1 cellular context compared by ENCODE assay signal in the genomic region with DNA sequence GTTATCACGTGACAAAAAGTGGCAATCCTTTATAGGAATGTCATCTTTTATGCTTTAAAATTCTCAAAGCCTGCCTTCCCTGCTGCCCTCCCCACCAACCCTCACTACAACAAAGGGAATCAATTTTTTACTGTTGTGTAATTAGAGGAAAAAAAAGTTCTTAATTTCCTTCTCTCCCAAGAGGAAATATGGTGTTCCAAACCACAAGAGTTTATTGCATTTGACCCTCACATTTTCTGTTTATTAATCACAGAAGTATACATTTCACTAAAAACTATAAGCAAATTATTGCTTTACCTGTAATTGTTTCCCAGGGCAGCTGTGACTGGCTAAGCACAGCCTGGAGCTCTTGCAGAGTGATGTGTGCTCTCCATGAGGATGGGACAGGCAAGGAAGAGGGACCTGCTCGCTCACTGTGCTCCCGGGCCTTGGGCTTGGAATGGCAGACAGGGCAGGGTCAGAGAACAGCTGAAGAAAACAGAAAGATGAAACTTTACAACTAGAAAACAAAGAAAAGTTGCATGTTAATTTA.
TF ChIP-seq lines count a peak whose summit lies in the region.

No MANE protein-coding gene starts in this region.

TF ChIP-seq in GM23338, 12 proteins besides CTCF, POLR2A, EP300 and RAD21 (continued from another document):
- TF ChIP-seq EZH2phosphoT487 (IDR thresholded peaks at IDR 0.05; ENCODE audit: unreplicated experiment) (no peak), NANOG (IDR thresholded peaks at IDR 0.05; ENCODE audit: borderline replicate concordance) (no peak), ZNF114 (CRISPR knock-in tag; IDR thresholded peaks at IDR 0.05) (no peak), CREB1 (CRISPR knock-in tag; IDR thresholded peaks at IDR 0.05; ENCODE audit: low read depth) (no peak)
- TF ChIP-seq, protein P1, sequence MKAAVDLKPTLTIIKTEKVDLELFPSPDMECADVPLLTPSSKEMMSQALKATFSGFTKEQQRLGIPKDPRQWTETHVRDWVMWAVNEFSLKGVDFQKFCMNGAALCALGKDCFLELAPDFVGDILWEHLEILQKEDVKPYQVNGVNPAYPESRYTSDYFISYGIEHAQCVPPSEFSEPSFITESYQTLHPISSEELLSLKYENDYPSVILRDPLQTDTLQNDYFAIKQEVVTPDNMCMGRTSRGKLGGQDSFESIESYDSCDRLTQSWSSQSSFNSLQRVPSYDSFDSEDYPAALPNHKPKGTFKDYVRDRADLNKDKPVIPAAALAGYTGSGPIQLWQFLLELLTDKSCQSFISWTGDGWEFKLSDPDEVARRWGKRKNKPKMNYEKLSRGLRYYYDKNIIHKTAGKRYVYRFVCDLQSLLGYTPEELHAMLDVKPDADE (IDR thresholded peaks at IDR 0.05), result no peak
- TF ChIP-seq, protein P2, sequence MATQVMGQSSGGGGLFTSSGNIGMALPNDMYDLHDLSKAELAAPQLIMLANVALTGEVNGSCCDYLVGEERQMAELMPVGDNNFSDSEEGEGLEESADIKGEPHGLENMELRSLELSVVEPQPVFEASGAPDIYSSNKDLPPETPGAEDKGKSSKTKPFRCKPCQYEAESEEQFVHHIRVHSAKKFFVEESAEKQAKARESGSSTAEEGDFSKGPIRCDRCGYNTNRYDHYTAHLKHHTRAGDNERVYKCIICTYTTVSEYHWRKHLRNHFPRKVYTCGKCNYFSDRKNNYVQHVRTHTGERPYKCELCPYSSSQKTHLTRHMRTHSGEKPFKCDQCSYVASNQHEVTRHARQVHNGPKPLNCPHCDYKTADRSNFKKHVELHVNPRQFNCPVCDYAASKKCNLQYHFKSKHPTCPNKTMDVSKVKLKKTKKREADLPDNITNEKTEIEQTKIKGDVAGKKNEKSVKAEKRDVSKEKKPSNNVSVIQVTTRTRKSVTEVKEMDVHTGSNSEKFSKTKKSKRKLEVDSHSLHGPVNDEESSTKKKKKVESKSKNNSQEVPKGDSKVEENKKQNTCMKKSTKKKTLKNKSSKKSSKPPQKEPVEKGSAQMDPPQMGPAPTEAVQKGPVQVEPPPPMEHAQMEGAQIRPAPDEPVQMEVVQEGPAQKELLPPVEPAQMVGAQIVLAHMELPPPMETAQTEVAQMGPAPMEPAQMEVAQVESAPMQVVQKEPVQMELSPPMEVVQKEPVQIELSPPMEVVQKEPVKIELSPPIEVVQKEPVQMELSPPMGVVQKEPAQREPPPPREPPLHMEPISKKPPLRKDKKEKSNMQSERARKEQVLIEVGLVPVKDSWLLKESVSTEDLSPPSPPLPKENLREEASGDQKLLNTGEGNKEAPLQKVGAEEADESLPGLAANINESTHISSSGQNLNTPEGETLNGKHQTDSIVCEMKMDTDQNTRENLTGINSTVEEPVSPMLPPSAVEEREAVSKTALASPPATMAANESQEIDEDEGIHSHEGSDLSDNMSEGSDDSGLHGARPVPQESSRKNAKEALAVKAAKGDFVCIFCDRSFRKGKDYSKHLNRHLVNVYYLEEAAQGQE (IDR thresholded peaks at IDR 0.05; ENCODE audit: unreplicated experiment), result no peak
